Comparison of ENCODE assay signal across 17 cellular contexts in the genomic region with DNA sequence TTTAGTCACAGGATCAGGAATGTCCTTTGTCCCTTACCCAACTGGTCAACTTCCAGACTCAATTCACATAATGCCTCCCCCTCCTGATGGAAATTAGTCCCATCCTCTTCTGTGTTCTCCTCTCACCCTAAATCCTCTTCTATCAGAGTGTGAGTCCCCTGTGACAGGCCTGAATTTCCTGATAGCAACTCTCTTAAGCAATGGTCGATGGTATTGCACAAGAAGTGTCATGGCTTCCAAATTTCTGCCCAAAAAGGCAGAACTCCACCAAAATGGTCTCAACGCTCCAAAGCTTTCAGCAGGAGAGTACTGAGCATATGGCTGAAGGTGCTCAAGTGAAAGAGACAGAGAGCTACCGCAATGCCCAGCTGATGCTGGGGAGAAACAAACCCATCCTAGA. TPM values are rescaled to one million over a fixed set of nuclear protein-coding genes. Genes with fewer than 3 reads are reported as not detected.
A peak's percentile ranks its signal among the peaks of the same experiment; 100 is the strongest.
DNase-seq lines count a peak whose midpoint lies in the region; ATAC-seq, FAIRE-seq and TF ChIP-seq lines count a peak whose summit lies in the region.
"Had no signal": no experiment of that assay in that cellular context is flagged by ENCODE, and none has a peak within 500 bp of the region (broad histone marks: within the 10 kb centered on the region; RNA-seq: fewer than 3 reads in every experiment).

No MANE protein-coding gene starts in this region.

- peaks cover 11 to 43% of the 10 kb centered on the region in 2 experiments for H3K79me2 ChIP-seq in H1 (ENCODE audit: control insufficient read depth in 1 of 2, insufficient read depth in 2 of 2, low read length in 2 of 2)

- no peak overlapping the region for H3K4ac ChIP-seq in H1 (replicated peaks; ENCODE audit: insufficient read length, low read depth, low read length)

- no peak overlapping the region for H2BK20ac ChIP-seq in H1 (ENCODE audit: low read length)

- DNase-seq in activated CD8-positive, alpha-beta T cell treated with anti-CD3 and anti-CD28 coated beads for 36 hours: no peak
- no peak for DNase-seq in activated CD8-positive, alpha-beta T cell treated with anti-CD3 and anti-CD28 coated beads, Interleukin-2, amount 10 ng/mL, durations not matched to agents 7 days and 5 days
- DNase-seq in NOMO-1 treated with dmso at 0.1 percent for 144 hours (lab: John Stamatoyannopoulos, UW; ENCODE audit: unreplicated experiment) (peak; percentile 21), H1 (ENCODE audit: low read depth in 1 of 2, low spot score in 2 of 2) (no peak), psoas muscle (no peak), superior temporal gyrus (ENCODE audit: extremely low spot score) (no peak), GM12891 (ENCODE audit: insufficient read length, low spot score) (no peak), A172 (ENCODE audit: low spot score) (no peak)
- DNase-seq: EL, left colon, MG63, NCI-H446 treated with DMSO at 0.1 percent for 48 hours, nucleus accumbens, spleen, upper lobe of right lung had no signal

- peaks cover 10% of the 10 kb centered on the region for H3K79me1 ChIP-seq in H1 (ENCODE audit: low read depth, low read length)

- no peak for TF ChIP-seq POLR2A in H1 (IDR thresholded peaks at IDR 0.05; ENCODE audit: control extremely low read depth in 1 of 2, low read depth in 2 of 2, low read length in 2 of 2)
- TF ChIP-seq POLR2A in GM12891 (IDR thresholded peaks at IDR 0.05; ENCODE audit: low read depth, low read length): no peak

- TF ChIP-seq EP300 in H1 (IDR thresholded peaks at IDR 0.05; ENCODE audit: borderline replicate concordance in 1 of 2, low read depth in 2 of 2, low read length in 2 of 2): no peak

- no peak overlapping the region for H3K18ac ChIP-seq in H1 (ENCODE audit: extremely low read depth, low read length)

- H3K9me3 Mint-ChIP-seq in activated CD8-positive, alpha-beta T cell treated with anti-CD3 and anti-CD28 coated beads for 36 hours: no peaks in the 10 kb centered on the region
- H3K9me3 Mint-ChIP-seq in activated CD8-positive, alpha-beta T cell treated with anti-CD3 and anti-CD28 coated beads, Interleukin-2, amount 10 ng/mL, durations not matched to agents 7 days and 5 days (ENCODE audit: insufficient read depth): no peaks in the 10 kb centered on the region

- no peaks in the 10 kb centered on the region for H3K9me3 ChIP-seq in H1 (ENCODE audit: insufficient read depth in 2 of 2, low read depth in 1 of 2, low read length in 1 of 2)
- H3K9me3 ChIP-seq in psoas muscle: no peaks in the 10 kb centered on the region
- H3K9me3 ChIP-seq: MG63, SJSA1, spleen, upper lobe of right lung had no signal

- H3K27ac ChIP-seq in H1 (ENCODE audit: low read depth, low read length) (no peak overlapping the region), psoas muscle (peak overlapping the region; percentile 95)
- H3K27ac ChIP-seq: SJSA1, spleen, upper lobe of right lung had no signal

- H3K4me3 ChIP-seq in H1 (ENCODE audit: extremely low read depth in 1 of 4, insufficient read depth in 2 of 4, low read depth in 3 of 4, low read length in 4 of 4) (no peak overlapping the region), psoas muscle (peak overlapping the region; percentile 97)
- H3K4me3 ChIP-seq: MG63, SJSA1, spleen, upper lobe of right lung had no signal

- peaks cover 0 to 13% (median 6%) of the 10 kb centered on the region in 4 experiments; a peak in 5 of 8 replicates for H3K36me3 ChIP-seq in H1 (ENCODE audit: control insufficient read depth in 2 of 4, insufficient read depth in 4 of 4, low read length in 3 of 4)
- H3K36me3 ChIP-seq in psoas muscle (ENCODE audit: insufficient read depth in 1 of 2, low read depth in 1 of 2): peaks cover 5 to 22% of the 10 kb centered on the region in 2 donors
- H3K36me3 ChIP-seq: MG63 had no signal

- H3K4me1 Mint-ChIP-seq in activated CD8-positive, alpha-beta T cell treated with anti-CD3 and anti-CD28 coated beads for 36 hours (ENCODE audit: low read depth): peaks cover 64% of the 10 kb centered on the region
- H3K4me1 Mint-ChIP-seq in activated CD8-positive, alpha-beta T cell treated with anti-CD3 and anti-CD28 coated beads, Interleukin-2, amount 10 ng/mL, durations not matched to agents 7 days and 5 days (ENCODE audit: low read depth): peaks cover 56% of the 10 kb centered on the region

- POLR2A ChIA-PET in activated CD8-positive, alpha-beta T cell treated with anti-CD3 and anti-CD28 coated beads for 36 hours (lab: Charles Lee): interaction anchor here (0.5 to 1.3 kb wide), 4 partner anchors 27 to 860 kb away, joined by 3 to 4 read pairs (median 3); no protein-coding TSS in a partner anchor
- POLR2A ChIA-PET in activated CD8-positive, alpha-beta T cell treated with anti-CD3 and anti-CD28 coated beads, Interleukin-2, amount 10 ng/mL, durations not matched to agents 7 days and 5 days (lab: Charles Lee): no interaction called here
- POLR2A ChIA-PET in H1 (lab: Charles Lee; ENCODE audit: partially characterized antibody): interaction anchor here (0.6 to 1.0 kb wide), 2 partner anchors 323 to 443 kb away, joined by 3 read pairs; partner anchors contain the start of gene LIN28B

- H2BK12ac ChIP-seq in H1 (ENCODE audit: low read depth, low read length): no peak overlapping the region

- H3K14ac ChIP-seq in H1 (ENCODE audit: insufficient read length): no peak overlapping the region

- H3K4me3 Mint-ChIP-seq in activated CD8-positive, alpha-beta T cell treated with anti-CD3 and anti-CD28 coated beads for 36 hours: peak overlapping the region; percentile 84
- H3K4me3 Mint-ChIP-seq in activated CD8-positive, alpha-beta T cell treated with anti-CD3 and anti-CD28 coated beads, Interleukin-2, amount 10 ng/mL, durations not matched to agents 7 days and 5 days: no peak overlapping the region

- no peak overlapping the region for H4K91ac ChIP-seq in H1 (replicated peaks; ENCODE audit: insufficient read length, low read length)

- H3K9ac ChIP-seq in H1 (replicated peaks in 1 of 4; ENCODE audit: extremely low read depth in 1 of 4, low read depth in 3 of 4, low read length in 3 of 4): no peak overlapping the region; a peak in 1 of 7 replicates

- H3K27me3 ChIP-seq in H1 (replicated peaks in 1 of 4; ENCODE audit: control insufficient read depth in 3 of 4, extremely low read depth in 1 of 4, insufficient read depth in 3 of 4, low read length in 3 of 4) (no peaks in the 10 kb centered on the region), psoas muscle (ENCODE audit: insufficient read depth in 3 of 3, low read length in 2 of 3) (no peaks in the 10 kb centered on the region)
- H3K27me3 ChIP-seq: MG63, SJSA1, spleen, upper lobe of right lung had no signal

- no peak overlapping the region for H3K23ac ChIP-seq in H1 (ENCODE audit: insufficient read length)

- no peak overlapping the region; the same call in 1 of the 2 replicates for H2AK5ac ChIP-seq in H1 (ENCODE audit: low read depth, low read length)

- no peak overlapping the region for H3K27ac Mint-ChIP-seq in activated CD8-positive, alpha-beta T cell treated with anti-CD3 and anti-CD28 coated beads for 36 hours
- H3K27ac Mint-ChIP-seq in activated CD8-positive, alpha-beta T cell treated with anti-CD3 and anti-CD28 coated beads, Interleukin-2, amount 10 ng/mL, durations not matched to agents 7 days and 5 days: no peak overlapping the region

- no peak overlapping the region for H2AFZ ChIP-seq in H1 (ENCODE audit: low read length)

- no peak overlapping the region for H2BK15ac ChIP-seq in H1 (ENCODE audit: low read length)

- TF ChIP-seq RAD21 in H1 (IDR thresholded peaks at IDR 0.05 in 1 of 2, conservative IDR thresholded peaks at IDR 0.05 in 1 of 2; ENCODE audit: low read depth in 2 of 2, low read length in 2 of 2): no peak

- H3K4me2 ChIP-seq in H1 (ENCODE audit: insufficient read depth in 1 of 2, low read depth in 2 of 2, low read length in 2 of 2): peak overlapping the region; percentile 3 to 29; a peak in 1 of 4 replicates

- H4K20me1 ChIP-seq in H1 (replicated peaks in 1 of 2; ENCODE audit: control insufficient read depth in 1 of 2, insufficient read depth in 2 of 2, low read length in 2 of 2): peaks cover 0 to 3% of the 10 kb centered on the region in 2 experiments

- intact Hi-C loops in activated CD8-positive, alpha-beta T cell treated with anti-CD3 and anti-CD28 coated beads for 36 hours (cut with micrococcal nuclease): loop anchor here (5.0 kb wide), 1 partner anchor 313 kb away; no protein-coding TSS in a partner anchor
- intact Hi-C loops in psoas muscle (cut with DNase I): loop anchor here (5.0 kb wide), 2 partner anchors 263 to 313 kb away; a partner anchor contains a TSS

- 97% methylated on average over 3 of the region's 3 CpGs; no CpG with 5 or more reads in 1 of the 2 experiments for WGBS in H1 (ENCODE audit: extremely low coverage in 1 of 2, insufficient coverage in 1 of 2, insufficient read length in 1 of 2, insufficient replicate concordance in 2 of 2, low coverage in 1 of 2, low lambda C conversion rate in 2 of 2, missing lambda C conversion rate in 1 of 2), 2 experiments
- 69 to 82% (median 76%) methylated on average over 3 of the region's 3 CpGs for WGBS in psoas muscle, 3 donors

- no peak overlapping the region for H4K8ac ChIP-seq in H1 (ENCODE audit: extremely low read depth, insufficient read depth, low read length)

- H3K23me2 ChIP-seq in H1 (ENCODE audit: low read depth, low read length): peaks cover 8% of the 10 kb centered on the region; the same call in 1 of the 2 replicates

- FAIRE-seq in H1 (lab: Jason Lieb, UNC): no peak
- no peak for FAIRE-seq in GM12891 (lab: Jason Lieb, UNC)
- FAIRE-seq: colon had no signal

- H3K56ac ChIP-seq in H1 (replicated peaks; ENCODE audit: insufficient read length, low read depth, low read length): no peak overlapping the region

- peaks cover 7 to 16% (median 14%) of the 10 kb centered on the region in 4 experiments; a peak in 6 of 7 replicates for H3K4me1 ChIP-seq in H1 (replicated peaks in 1 of 4; ENCODE audit: control insufficient read depth in 3 of 4, insufficient read depth in 4 of 4, low read length in 3 of 4)
- H3K4me1 ChIP-seq in psoas muscle: peaks cover 46% of the 10 kb centered on the region

- CTCF ChIA-PET in activated CD8-positive, alpha-beta T cell treated with anti-CD3 and anti-CD28 coated beads for 36 hours (lab: Charles Lee): interaction anchor here (1.2 to 5.6 kb wide), 2 partner anchors 82 to 312 kb away, joined by 3 to 25 read pairs; no protein-coding TSS in a partner anchor
- CTCF ChIA-PET in activated CD8-positive, alpha-beta T cell treated with anti-CD3 and anti-CD28 coated beads, Interleukin-2, amount 10 ng/mL, durations not matched to agents 7 days and 5 days (lab: Charles Lee): interaction anchor here (1.0 to 1.3 kb wide), 2 partner anchors 53 to 313 kb away, joined by 4 to 5 read pairs; no protein-coding TSS in a partner anchor
- CTCF ChIA-PET in H1 (lab: Charles Lee; ENCODE audit: partially characterized antibody): interaction anchor here (0.7 to 2.1 kb wide), 7 partner anchors 11 to 313 kb away, joined by 3 to 9 read pairs (median 5); no protein-coding TSS in a partner anchor

- no peak for TF ChIP-seq CTCF in activated CD8-positive, alpha-beta T cell treated with anti-CD3 and anti-CD28 coated beads for 36 hours (IDR thresholded peaks at IDR 0.05)
- TF ChIP-seq CTCF in H1 (IDR thresholded peaks at IDR 0.05; ENCODE audit: control extremely low read depth in 1 of 3, insufficient read depth in 1 of 3, low read depth in 1 of 3, low read length in 3 of 3) (no peak), psoas muscle (IDR thresholded peaks at IDR 0.05) (no peak)

- no peak overlapping the region for H2BK5ac ChIP-seq in H1 (ENCODE audit: low read depth, low read length)

- H2BK120ac ChIP-seq in H1 (replicated peaks; ENCODE audit: low read depth, low read length): no peak overlapping the region

- H3K36me3 Mint-ChIP-seq in activated CD8-positive, alpha-beta T cell treated with anti-CD3 and anti-CD28 coated beads for 36 hours (ENCODE audit: low read depth): peaks cover 9% of the 10 kb centered on the region
- H3K36me3 Mint-ChIP-seq in activated CD8-positive, alpha-beta T cell treated with anti-CD3 and anti-CD28 coated beads, Interleukin-2, amount 10 ng/mL, durations not matched to agents 7 days and 5 days (ENCODE audit: low read depth): peaks cover 14% of the 10 kb centered on the region

- H4K5ac ChIP-seq in H1 (ENCODE audit: insufficient read length, low read depth, low read length): no peak overlapping the region

- no peak for ATAC-seq in activated CD8-positive, alpha-beta T cell treated with anti-CD3 and anti-CD28 coated beads for 36 hours
- ATAC-seq in activated CD8-positive, alpha-beta T cell treated with anti-CD3 and anti-CD28 coated beads, Interleukin-2, amount 10 ng/mL, durations not matched to agents 7 days and 5 days: no peak
- no peak for ATAC-seq in psoas muscle
- ATAC-seq: left colon, upper lobe of right lung had no signal

- H3K27me3 Mint-ChIP-seq in activated CD8-positive, alpha-beta T cell treated with anti-CD3 and anti-CD28 coated beads for 36 hours: no peaks in the 10 kb centered on the region
- H3K27me3 Mint-ChIP-seq in activated CD8-positive, alpha-beta T cell treated with anti-CD3 and anti-CD28 coated beads, Interleukin-2, amount 10 ng/mL, durations not matched to agents 7 days and 5 days (ENCODE audit: low read depth): no peaks in the 10 kb centered on the region

RNA-seq across cellular contexts. Expression of gene PREP, which starts 2.4 kb away (rescaled TPM):
- total RNA-seq in activated CD8-positive, alpha-beta T cell treated with anti-CD3 and anti-CD28 coated beads for 36 hours: 10 to 100 TPM; 46.4 to 46.9 TPM
- 10 to 100 TPM; 42.8 to 44.1 TPM for total RNA-seq in activated CD8-positive, alpha-beta T cell treated with anti-CD3 and anti-CD28 coated beads, Interleukin-2, amount 10 ng/mL, durations not matched to agents 7 days and 5 days
- 67.8 and 70.0 TPM in 2 replicates for total RNA-seq in H1 (2021; fragmentation: NEBNext Ultra II Directional; extraction: Animal tissue kit (Norgen Biotek cat#: 25700))
- polyA plus RNA-seq in H1 (2011; rRNA removed) (20.2 and 26.8 TPM in 2 replicates), psoas muscle (10 to 100 TPM; 31.4 to 66.8 (median 45.7) TPM)
- 28.5 TPM for polyA plus RNA-seq in H1 (2011; cell fraction: cytosol; rRNA removed)
- 26.0 TPM for polyA plus RNA-seq in H1 (2011; cell fraction: nucleus; rRNA removed)
- 48.8 to 52.7 TPM (median 52.5 TPM) in 4 replicates for polyA plus RNA-seq in H1 (2012, experiment 1 of 2)
- 18.2 TPM for polyA plus RNA-seq in H1 (2012, experiment 2 of 2)
- polyA plus RNA-seq in H1 (2013, experiment 1 of 2): 50.1 TPM
- polyA plus RNA-seq in H1 (2013, experiment 2 of 2): 49.3 TPM
- 41.0 and 42.6 TPM in 2 replicates for polyA minus RNA-seq in H1 (2011; rRNA and poly(A)+ RNA removed)
- polyA minus RNA-seq in H1 (2011; cell fraction: cytosol; rRNA and poly(A)+ RNA removed): 32.4 TPM
- 36.4 TPM for polyA minus RNA-seq in H1 (2011; cell fraction: nucleus; rRNA and poly(A)+ RNA removed)
- total RNA-seq in psoas muscle: 10 to 100 TPM; 44.7 to 67.0 (median 55.0) TPM
- 13.7 TPM for polyA plus RNA-seq in GM12891 (2012; ENCODE audit: low read depth, missing spikeins)
- total RNA-seq in A172 (2014; rRNA removed; shearing (Covaris generic)): 9.0 and 12.6 TPM in 2 replicates
